In genomic region chr16:1642753-1643152, GRCh38 we compare ENCODE assay signal across 22 cellular contexts. TPM values are rescaled to one million over a fixed set of nuclear protein-coding genes. Genes with fewer than 3 reads are reported as not detected.
DNase-seq lines count a peak whose midpoint lies in the region; ATAC-seq and TF ChIP-seq lines count a peak whose summit lies in the region.
"Had no signal": no experiment of that assay in that cellular context is flagged by ENCODE, and none has a peak within 500 bp of the region (broad histone marks: within the 10 kb centered on the region; RNA-seq: fewer than 3 reads in every experiment).

No MANE protein-coding gene starts in this region.

- no peaks in the 10 kb centered on the region for H3K27me3 Mint-ChIP-seq in activated naive CD4-positive, alpha-beta T cell treated with anti-CD3 and anti-CD28 coated beads, Interleukin-2, amount 10 ng/mL, durations not matched to agents 7 days and 5 days
- H3K27me3 Mint-ChIP-seq in glutamatergic neuron (ENCODE audit: unreplicated experiment) (peaks cover 7% of the 10 kb centered on the region), H9 (ENCODE audit: low read depth) (no peaks in the 10 kb centered on the region)

- H2BK12ac ChIP-seq in H9 (ENCODE audit: insufficient read length, low read depth, low read length), result no peak overlapping the region

- H4K20me1 ChIP-seq in H9 (ENCODE audit: control insufficient read depth, insufficient read depth, insufficient read length), result no peaks in the 10 kb centered on the region

- no peak overlapping the region for H3K14ac ChIP-seq in H9 (ENCODE audit: insufficient read depth, low read length)

- H3K4me1 Mint-ChIP-seq in activated naive CD4-positive, alpha-beta T cell treated with anti-CD3 and anti-CD28 coated beads, Interleukin-2, amount 10 ng/mL, durations not matched to agents 7 days and 5 days, result peaks cover 42% of the 10 kb centered on the region
- peaks cover 2% of the 10 kb centered on the region for H3K4me1 Mint-ChIP-seq in glutamatergic neuron (ENCODE audit: low read depth, unreplicated experiment)
- peaks cover 0 to 14% of the 10 kb centered on the region in 2 experiments; a peak in 2 of 4 replicates for H3K4me1 Mint-ChIP-seq in H9

- no peak overlapping the region for H2BK20ac ChIP-seq in H9 (ENCODE audit: low read depth, low read length, poor library complexity, severe bottlenecking)

- H4K5ac ChIP-seq in H9 (ENCODE audit: insufficient read length, low read depth, low read length), result no peak overlapping the region

- H4K8ac ChIP-seq in H9 (replicated peaks; ENCODE audit: insufficient read length, low read depth, low read length), result no peak overlapping the region

- H3K9me3 Mint-ChIP-seq in activated naive CD4-positive, alpha-beta T cell treated with anti-CD3 and anti-CD28 coated beads, Interleukin-2, amount 10 ng/mL, durations not matched to agents 7 days and 5 days, result no peaks in the 10 kb centered on the region
- no peaks in the 10 kb centered on the region for H3K9me3 Mint-ChIP-seq in activated naive CD4-positive, alpha-beta T cell treated with anti-CD3 and anti-CD28 coated beads, Interleukin-2, amount 50 U/mL, for 72 hours
- H3K9me3 Mint-ChIP-seq in glutamatergic neuron (ENCODE audit: unreplicated experiment) (peaks cover 2% of the 10 kb centered on the region), H9 (no peaks in the 10 kb centered on the region)
- H3K9me3 Mint-ChIP-seq: CD8-positive, alpha-beta T cell had no signal

- H3K79me1 ChIP-seq in H9 (ENCODE audit: insufficient read depth, low read depth, low read length, poor library complexity, severe bottlenecking), result no peaks in the 10 kb centered on the region

- H2BK5ac ChIP-seq in H9 (ENCODE audit: insufficient read length, low read length), result no peak overlapping the region

- no peaks in the 10 kb centered on the region for H3K27me3 ChIP-seq in H9 (ENCODE audit: insufficient read depth, low read length)
- H3K27me3 ChIP-seq: BLaER1 treated with 17β-estradiol and CSF1 and Interleukin-3, amounts not matched to agents 10 nM and 100 nM; Peyer's patch had no signal

- H3K23me2 ChIP-seq in H9 (ENCODE audit: insufficient read length, low read depth, low read length, poor library complexity, severe bottlenecking), result no peaks in the 10 kb centered on the region

- no peak overlapping the region for H3K9ac ChIP-seq in H9 (ENCODE audit: extremely low read depth, insufficient read length, low read length)
- H3K9ac ChIP-seq: BLaER1 treated with 17β-estradiol and CSF1 and Interleukin-3, amounts not matched to agents 10 nM and 100 nM; GM23248 had no signal

- no peak overlapping the region for H4K91ac ChIP-seq in H9 (ENCODE audit: insufficient read length, low read depth, low read length)

- H3T11ph ChIP-seq in H9 (ENCODE audit: low read length), result no peak overlapping the region

- H3K4me3 Mint-ChIP-seq in activated naive CD4-positive, alpha-beta T cell treated with anti-CD3 and anti-CD28 coated beads, Interleukin-2, amount 10 ng/mL, durations not matched to agents 7 days and 5 days, result no peak overlapping the region
- no peak overlapping the region for H3K4me3 Mint-ChIP-seq in glutamatergic neuron (ENCODE audit: unreplicated experiment)
- H3K4me3 Mint-ChIP-seq in H9, result no peak overlapping the region
- H3K4me3 Mint-ChIP-seq: CD8-positive, alpha-beta T cell had no signal

- H3K23ac ChIP-seq in H9 (ENCODE audit: insufficient read length, low read depth, low read length), result no peak overlapping the region

- no peak overlapping the region for H3K4me2 ChIP-seq in H9 (ENCODE audit: insufficient read depth, insufficient read length, low read length)

- no peaks in the 10 kb centered on the region for H3K9me3 ChIP-seq in H9 (ENCODE audit: control insufficient read depth, low read depth, low read length)
- H3K9me3 ChIP-seq: BLaER1 treated with 17β-estradiol and CSF1 and Interleukin-3, amounts not matched to agents 10 nM and 100 nM; HAP-1; Peyer's patch had no signal

- no peak overlapping the region for H3K18ac ChIP-seq in H9 (ENCODE audit: insufficient read length, low read depth, low read length)

- H2BK15ac ChIP-seq in H9 (ENCODE audit: low read depth, low read length), result no peak overlapping the region

- no peak overlapping the region for H2BK120ac ChIP-seq in H9 (ENCODE audit: low read depth, low read length, poor library complexity, severe bottlenecking)

- no peak overlapping the region for H2AK5ac ChIP-seq in H9 (ENCODE audit: insufficient read length, low read length)

- H3K27ac ChIP-seq in angular gyrus (ENCODE audit: low read depth, low read length) (peak overlapping the region; percentile 50), substantia nigra (ENCODE audit: low read depth, low read length, poor library complexity, severe bottlenecking) (peak overlapping the region; percentile 67), H9 (ENCODE audit: insufficient read length, low read depth, low read length) (no peak overlapping the region)
- H3K27ac ChIP-seq: 22Rv1, GM23248, Peyer's patch had no signal

- no peak for DNase-seq in activated naive CD4-positive, alpha-beta T cell treated with anti-CD3 and anti-CD28 coated beads, Interleukin-2, amount 10 ng/mL, durations not matched to agents 7 days and 5 days
- no peak for DNase-seq in activated naive CD4-positive, alpha-beta T cell treated with anti-CD3 and anti-CD28 coated beads, Interleukin-2, amount 50 U/mL, for 72 hours (ENCODE audit: low spot score in 2 of 2)
- no peak for DNase-seq in glutamatergic neuron
- DNase-seq in substantia nigra (lab: John Stamatoyannopoulos, UW), result no peak
- DNase-seq in H9, result no peak
- DNase-seq in cerebellar cortex (ENCODE audit: low spot score), result no peak
- DNase-seq: ACHN; CD8-positive, alpha-beta T cell; DND-41; GM23248; Kasumi-1; NCI-H1417; NCI-H2081 treated with DMSO at 0.1 percent for 48 hours; NCI-H2171 treated with DMSO at 0.1 percent for 48 hours; NCI-H524 treated with DMSO at 0.1 percent for 48 hours; NCI-H82; Peyer's patch had no signal

- H3K79me2 ChIP-seq in H9 (ENCODE audit: insufficient read depth, low read length), result 0 out of 2 replicates have a peak, but pooled peaks cover under 1% of the 10 kb centered on the region

- WGBS in H9 (ENCODE audit: extremely low coverage, insufficient read length, low lambda C conversion rate), result no CpG with 5 or more reads among the region's 11 CpGs

- no peak overlapping the region for H3K56ac ChIP-seq in H9 (ENCODE audit: insufficient read length, low read depth, low read length)

- CTCF ChIA-PET in activated naive CD4-positive, alpha-beta T cell treated with anti-CD3 and anti-CD28 coated beads, Interleukin-2, amount 10 ng/mL, durations not matched to agents 7 days and 5 days (lab: Charles Lee), result no interaction called here

- H3K36me3 Mint-ChIP-seq in activated naive CD4-positive, alpha-beta T cell treated with anti-CD3 and anti-CD28 coated beads, Interleukin-2, amount 10 ng/mL, durations not matched to agents 7 days and 5 days, result peaks cover 58% of the 10 kb centered on the region
- H3K36me3 Mint-ChIP-seq in activated naive CD4-positive, alpha-beta T cell treated with anti-CD3 and anti-CD28 coated beads, Interleukin-2, amount 50 U/mL, for 72 hours, result peaks cover 0 to 17% of the 10 kb centered on the region in 2 donors
- H3K36me3 Mint-ChIP-seq in glutamatergic neuron (ENCODE audit: unreplicated experiment) (no peaks in the 10 kb centered on the region), H9 (ENCODE audit: insufficient read depth in 1 of 3, low read depth in 3 of 3) (peaks cover 28 to 81% (median 72%) of the 10 kb centered on the region in 3 experiments)

- no peak for ATAC-seq in activated naive CD4-positive, alpha-beta T cell treated with anti-CD3 and anti-CD28 coated beads, Interleukin-2, amount 50 U/mL, for 72 hours
- no peak for ATAC-seq in GM18519 (IDR thresholded peaks at IDR 0.05; ENCODE audit: low FRiP score, unreplicated experiment)
- ATAC-seq: CD8-positive, alpha-beta T cell had no signal

- H3K4ac ChIP-seq in H9 (ENCODE audit: low read depth, low read length), result no peak overlapping the region

- TF ChIP-seq CTCF in glutamatergic neuron (IDR thresholded peaks at IDR 0.05; ENCODE audit: partially characterized antibody, unreplicated experiment) (no peak), H9 (conservative IDR thresholded peaks at IDR 0.05) (no peak)

- no peaks in the 10 kb centered on the region for H3K4me1 ChIP-seq in H9 (ENCODE audit: insufficient read depth, low read length)
- H3K4me1 ChIP-seq: HAP-1, Peyer's patch had no signal

- H3K27ac Mint-ChIP-seq in activated naive CD4-positive, alpha-beta T cell treated with anti-CD3 and anti-CD28 coated beads, Interleukin-2, amount 10 ng/mL, durations not matched to agents 7 days and 5 days, result peak overlapping the region; percentile 25
- H3K27ac Mint-ChIP-seq in activated naive CD4-positive, alpha-beta T cell treated with anti-CD3 and anti-CD28 coated beads, Interleukin-2, amount 50 U/mL, for 72 hours, result no peak overlapping the region
- peak overlapping the region; percentile 66 for H3K27ac Mint-ChIP-seq in glutamatergic neuron (ENCODE audit: unreplicated experiment)
- H3K27ac Mint-ChIP-seq in H9, result peak overlapping the region in 1 of 3 experiments; percentile 46; a peak in 3 of 7 replicates
- H3K27ac Mint-ChIP-seq: CD8-positive, alpha-beta T cell had no signal

- no peak overlapping the region for H2AFZ ChIP-seq in H9 (ENCODE audit: low read length)
- H2AFZ ChIP-seq: GM23248 had no signal

RNA-seq across cellular contexts. Expression of gene CRAMP1, which starts 30.6 kb away (rescaled TPM):
- 10 to 100 TPM; 16.5 to 19.5 TPM for total RNA-seq in activated naive CD4-positive, alpha-beta T cell treated with anti-CD3 and anti-CD28 coated beads, Interleukin-2, amount 50 U/mL, for 72 hours
- total RNA-seq in glutamatergic neuron (ENCODE audit: unreplicated experiment), result 52.4 TPM
- 39.2 and 46.2 TPM in 2 replicates for total RNA-seq in H9 (2021)

RNA-seq across cellular contexts. Expression of gene IFT140, which starts 30.9 kb away (rescaled TPM):
- 10 to 100 TPM; 16.0 to 17.1 TPM for total RNA-seq in activated naive CD4-positive, alpha-beta T cell treated with anti-CD3 and anti-CD28 coated beads, Interleukin-2, amount 50 U/mL, for 72 hours
- total RNA-seq in glutamatergic neuron (ENCODE audit: unreplicated experiment), result 33.4 TPM
- total RNA-seq in H9 (2021), result 21.3 and 24.0 TPM in 2 replicates

RNA-seq across cellular contexts. Expression of gene JPT2, which starts 35.3 kb away (rescaled TPM):
- 10 to 100 TPM; 66.5 to 74.8 TPM for total RNA-seq in activated naive CD4-positive, alpha-beta T cell treated with anti-CD3 and anti-CD28 coated beads, Interleukin-2, amount 50 U/mL, for 72 hours
- total RNA-seq in glutamatergic neuron (ENCODE audit: unreplicated experiment) (72.9 TPM), H9 (2021) (200 and 206 TPM in 2 replicates)

Comparison
In these comparisons a context has a peak if more than half of its experiments do, and no peak if none do; other contexts are left out.
1. H3K27ac Mint-ChIP-seq: peak in activated naive CD4-positive, alpha-beta T cell treated with anti-CD3 and anti-CD28 coated beads, Interleukin-2, amount 10 ng/mL, durations not matched to agents 7 days and 5 days (single experiment) and glutamatergic neuron (single experiment); none in activated naive CD4-positive, alpha-beta T cell treated with anti-CD3 and anti-CD28 coated beads, Interleukin-2, amount 50 U/mL, for 72 hours (0 of 2).